ENCODE assay signal across 1 cellular context in genomic region chr6:163585932-163586437, GRCh38.
A peak's percentile ranks its signal among the peaks of the same experiment; 100 is the strongest.
TF ChIP-seq lines count a peak whose summit lies in the region.

No MANE protein-coding gene starts in this region.

TF ChIP-seq in K562, 482 proteins besides CTCF, POLR2A, EP300 and RAD21 (continued from another document and continues in another):
- TF ChIP-seq ZNF609 (CRISPR knock-in tag; IDR thresholded peaks at IDR 0.05; ENCODE audit: borderline replicate concordance) = peak; percentile 60; the same call in 1 of the 2 replicates
- TF ChIP-seq CLOCK (CRISPR knock-in tag; IDR thresholded peaks at IDR 0.05; ENCODE audit: borderline replicate concordance) = no peak
- peak; percentile 56; the same call in 1 of the 2 replicates for TF ChIP-seq POLR2H (tag; IDR thresholded peaks at IDR 0.05; ENCODE audit: low read depth)
- no peak for TF ChIP-seq ZNF707 (CRISPR knock-in tag; conservative IDR thresholded peaks at IDR 0.05)
- peak; percentile 24; the same call in 1 of the 2 replicates for TF ChIP-seq ELF1 (tag; IDR thresholded peaks at IDR 0.05)
- TF ChIP-seq TCF3 (CRISPR knock-in tag; IDR thresholded peaks at IDR 0.05) = peak; percentile 80
- peak; percentile 72 for TF ChIP-seq ZNF592 (IDR thresholded peaks at IDR 0.05)
- peak; percentile 72; the same call in 1 of the 2 replicates for TF ChIP-seq ZEB2 (IDR thresholded peaks at IDR 0.05)
- peak; percentile 79; the same call in 1 of the 2 replicates for TF ChIP-seq SOX6 (IDR thresholded peaks at IDR 0.05)
- TF ChIP-seq POLR3A (IDR thresholded peaks at IDR 0.05; ENCODE audit: borderline replicate concordance, extremely low read depth, insufficient read depth, insufficient read length) = no peak
- no peak for TF ChIP-seq SP1 (CRISPR knock-in tag; IDR thresholded peaks at IDR 0.05)
- no peak for TF ChIP-seq RBBP5 (IDR thresholded peaks at IDR 0.05; ENCODE audit: borderline replicate concordance, insufficient read depth, low read length, poor library complexity, severe bottlenecking)
- peak in 1 of 2 experiments; percentile 38; a peak in 1 of 3 replicates for TF ChIP-seq CBX3 (IDR thresholded peaks at IDR 0.05; ENCODE audit: borderline replicate concordance in 1 of 2, low read length in 2 of 2)
- TF ChIP-seq ZNF589 (CRISPR knock-in tag; IDR thresholded peaks at IDR 0.05; ENCODE audit: low read depth) = peak; percentile 89
- peak; percentile 42; the same call in 1 of the 2 replicates for TF ChIP-seq BHLHE40 (IDR thresholded peaks at IDR 0.05; ENCODE audit: low read length)
- no peak for TF ChIP-seq ZNF24 (IDR thresholded peaks at IDR 0.05)
- no peak for TF ChIP-seq USF2 (CRISPR knock-in tag; IDR thresholded peaks at IDR 0.05)
- peak; percentile 47 for TF ChIP-seq DACH1 (IDR thresholded peaks at IDR 0.05; ENCODE audit: partially characterized antibody)
- peak; percentile 32; the same call in 1 of the 2 replicates for TF ChIP-seq CREM (IDR thresholded peaks at IDR 0.05; ENCODE audit: low read depth)
- peak; percentile 65; the same call in 1 of the 2 replicates for TF ChIP-seq REST (CRISPR knock-in tag; IDR thresholded peaks at IDR 0.05; ENCODE audit: low read depth)
- TF ChIP-seq CGGBP1 (CRISPR knock-in tag; IDR thresholded peaks at IDR 0.05) = no peak
- no peak for TF ChIP-seq SNAPC5 (CRISPR knock-in tag; IDR thresholded peaks at IDR 0.05)
- TF ChIP-seq ESRRA (IDR thresholded peaks at IDR 0.05; ENCODE audit: borderline replicate concordance, low read depth) = 0 out of 2 replicates have a peak, but pooled peaks have one; percentile 19
- peak; percentile 42; the same call in 1 of the 2 replicates for TF ChIP-seq HDAC2 (IDR thresholded peaks at IDR 0.05)
- TF ChIP-seq MEF2A (IDR thresholded peaks at IDR 0.05; ENCODE audit: control insufficient read depth, low read depth, low read length) = peak; percentile 66; the same call in 1 of the 2 replicates
- peak; percentile 96 for TF ChIP-seq HMBOX1 (IDR thresholded peaks at IDR 0.05)
- TF ChIP-seq JUNB (CRISPR knock-in tag; conservative IDR thresholded peaks at IDR 0.05) = peak; percentile 85
- no peak for TF ChIP-seq CREB3L1 (IDR thresholded peaks at IDR 0.05; ENCODE audit: borderline replicate concordance, low read depth)
- 0 out of 2 replicates have a peak, but pooled peaks have one; percentile 42 for TF ChIP-seq CHAMP1 (IDR thresholded peaks at IDR 0.05)
- TF ChIP-seq ETV1 (tag; conservative IDR thresholded peaks at IDR 0.05; ENCODE audit: low read depth) = peak; percentile 82
- TF ChIP-seq TEAD4 (IDR thresholded peaks at IDR 0.05; ENCODE audit: low read length) = peak; percentile 56
- TF ChIP-seq TEAD4 (CRISPR knock-in tag; IDR thresholded peaks at IDR 0.05; ENCODE audit: borderline replicate concordance) = no peak
- TF ChIP-seq CEBPG (CRISPR knock-in tag; IDR thresholded peaks at IDR 0.05) = peak; percentile 82
- peak; percentile 96 for TF ChIP-seq CEBPG (tag; conservative IDR thresholded peaks at IDR 0.05 in 1 of 2, IDR thresholded peaks at IDR 0.05 in 1 of 2)
- TF ChIP-seq ZNF77 (CRISPR knock-in tag; IDR thresholded peaks at IDR 0.05) = no peak
- TF ChIP-seq MAFF (IDR thresholded peaks at IDR 0.05; ENCODE audit: low read length) = 0 out of 2 replicates have a peak, but pooled peaks have one; percentile 3
